In the genomic region with DNA sequence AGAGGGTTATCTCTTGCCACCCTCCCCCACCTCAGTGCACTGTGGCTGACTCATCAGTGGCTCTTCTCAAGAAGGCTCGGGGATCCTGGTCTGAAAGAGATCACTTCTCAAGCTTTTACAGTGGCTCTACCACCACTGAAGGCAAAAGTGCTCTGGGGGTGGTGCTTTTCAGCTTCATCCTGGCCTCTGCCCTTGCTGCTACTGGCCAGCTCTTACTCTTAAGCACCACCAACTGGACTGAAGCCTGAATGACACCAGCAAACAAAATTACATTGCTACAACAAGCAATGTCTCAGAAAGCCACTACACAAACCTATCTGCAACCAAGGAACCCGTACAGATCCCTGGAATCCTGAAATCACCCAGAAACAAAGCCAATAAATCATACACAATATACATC, we compare ENCODE assay signal across 21 cellular contexts.
DNase-seq lines count a peak whose midpoint lies in the region; ATAC-seq, FAIRE-seq and TF ChIP-seq lines count a peak whose summit lies in the region.
"Had no signal": no experiment of that assay in that cellular context is flagged by ENCODE, and none has a peak within 500 bp of the region (broad histone marks: within the 10 kb centered on the region; RNA-seq: fewer than 3 reads in every experiment).

No MANE protein-coding gene starts in this region.

- no peak overlapping the region for H3K4me3 Mint-ChIP-seq in activated naive CD4-positive, alpha-beta T cell treated with anti-CD3 and anti-CD28 coated beads, Interleukin-2, amount 10 ng/mL, durations not matched to agents 7 days and 5 days
- H3K4me3 Mint-ChIP-seq: activated CD4-positive, alpha-beta memory T cell treated with anti-CD3 and anti-CD28 coated beads for 36 hours; B cell; naive thymus-derived CD8-positive, alpha-beta T cell; stimulated activated naive CD8-positive, alpha-beta T cell treated with anti-CD3 and anti-CD28 coated beads, Interleukin-15, Interleukin-2, amounts not matched to agents 100 ng/mL and 50 ng/mL, for 24 hours had no signal

- no peak overlapping the region for H3K27ac ChIP-seq in WERI-Rb-1
- H3K27ac ChIP-seq in transverse colon: no peak overlapping the region
- no peak overlapping the region for H3K27ac ChIP-seq in kidney (ENCODE audit: low read depth in 2 of 2, low read length in 2 of 2)
- H3K27ac ChIP-seq: body of pancreas, gastrocnemius medialis had no signal

- no peak overlapping the region for H3K9ac ChIP-seq in kidney (ENCODE audit: low read length in 2 of 2)

- no peaks in the 10 kb centered on the region for H3K27me3 Mint-ChIP-seq in activated naive CD4-positive, alpha-beta T cell treated with anti-CD3 and anti-CD28 coated beads, Interleukin-2, amount 10 ng/mL, durations not matched to agents 7 days and 5 days
- H3K27me3 Mint-ChIP-seq: activated CD4-positive, alpha-beta memory T cell treated with anti-CD3 and anti-CD28 coated beads for 36 hours; B cell; naive thymus-derived CD8-positive, alpha-beta T cell; stimulated activated naive CD8-positive, alpha-beta T cell treated with anti-CD3 and anti-CD28 coated beads, Interleukin-15, Interleukin-2, amounts not matched to agents 100 ng/mL and 50 ng/mL, for 24 hours had no signal

- no peaks in the 10 kb centered on the region for H3K36me3 ChIP-seq in WERI-Rb-1
- H3K36me3 ChIP-seq in transverse colon: no peaks in the 10 kb centered on the region
- H3K36me3 ChIP-seq in kidney (ENCODE audit: control insufficient read depth in 1 of 2, insufficient read depth in 2 of 2, low read length in 2 of 2): no peaks in the 10 kb centered on the region
- H3K36me3 ChIP-seq: gastrocnemius medialis, MG63 had no signal

- CTCF ChIA-PET in activated naive CD4-positive, alpha-beta T cell treated with anti-CD3 and anti-CD28 coated beads, Interleukin-2, amount 10 ng/mL, durations not matched to agents 7 days and 5 days (lab: Charles Lee): no interaction called here

- no peak overlapping the region for H3K27ac Mint-ChIP-seq in activated naive CD4-positive, alpha-beta T cell treated with anti-CD3 and anti-CD28 coated beads, Interleukin-2, amount 10 ng/mL, durations not matched to agents 7 days and 5 days
- H3K27ac Mint-ChIP-seq: activated CD4-positive, alpha-beta memory T cell treated with anti-CD3 and anti-CD28 coated beads for 36 hours; B cell; naive thymus-derived CD8-positive, alpha-beta T cell; stimulated activated naive CD8-positive, alpha-beta T cell treated with anti-CD3 and anti-CD28 coated beads, Interleukin-15, Interleukin-2, amounts not matched to agents 100 ng/mL and 50 ng/mL, for 24 hours had no signal

- TF ChIP-seq CTCF in LNCAP (IDR thresholded peaks at IDR 0.05) (peak; percentile 31; the same call in 1 of the 2 replicates), WERI-Rb-1 (IDR thresholded peaks at IDR 0.05; ENCODE audit: low read depth, low read length) (peak; percentile 57), transverse colon (IDR thresholded peaks at IDR 0.05) (no peak), kidney (IDR thresholded peaks at IDR 0.05; ENCODE audit: borderline replicate concordance, extremely low read depth, insufficient read depth) (no peak)

- H3K4me1 ChIP-seq in transverse colon (no peaks in the 10 kb centered on the region), kidney (ENCODE audit: control insufficient read depth in 1 of 2, insufficient read depth in 1 of 2, low read depth in 1 of 2, low read length in 2 of 2) (no peaks in the 10 kb centered on the region)
- H3K4me1 ChIP-seq: body of pancreas, gastrocnemius medialis had no signal

- H3K9me3 Mint-ChIP-seq in activated naive CD4-positive, alpha-beta T cell treated with anti-CD3 and anti-CD28 coated beads, Interleukin-2, amount 10 ng/mL, durations not matched to agents 7 days and 5 days: peaks cover 3% of the 10 kb centered on the region
- H3K9me3 Mint-ChIP-seq: activated CD4-positive, alpha-beta memory T cell treated with anti-CD3 and anti-CD28 coated beads for 36 hours; stimulated activated naive CD8-positive, alpha-beta T cell treated with anti-CD3 and anti-CD28 coated beads, Interleukin-15, Interleukin-2, amounts not matched to agents 100 ng/mL and 50 ng/mL, for 24 hours had no signal

- no peak for FAIRE-seq in kidney (lab: Jason Lieb, UNC)
- FAIRE-seq: GM19239 had no signal

- H3K9me3 ChIP-seq in WERI-Rb-1 (ENCODE audit: severe bottlenecking) (no peaks in the 10 kb centered on the region), transverse colon (no peaks in the 10 kb centered on the region), kidney (ENCODE audit: control insufficient read depth in 1 of 2, low read length in 2 of 2) (no peaks in the 10 kb centered on the region)
- H3K9me3 ChIP-seq: body of pancreas, gastrocnemius medialis, MG63 had no signal

- intact Hi-C loops in transverse colon (cut with DNase I; ENCODE audit: low total_unique reads) (no loop called here), kidney (cut with DNase I) (no loop called here)

- no peak for TF ChIP-seq EP300 in transverse colon (IDR thresholded peaks at IDR 0.05; ENCODE audit: low read depth)

- H3K4me1 Mint-ChIP-seq in activated naive CD4-positive, alpha-beta T cell treated with anti-CD3 and anti-CD28 coated beads, Interleukin-2, amount 10 ng/mL, durations not matched to agents 7 days and 5 days: no peaks in the 10 kb centered on the region
- H3K4me1 Mint-ChIP-seq: B cell; naive thymus-derived CD8-positive, alpha-beta T cell had no signal

- H3K4me3 ChIP-seq in WERI-Rb-1 (ENCODE audit: low read depth, low read length): no peak overlapping the region
- no peak overlapping the region for H3K4me3 ChIP-seq in transverse colon
- H3K4me3 ChIP-seq in kidney (ENCODE audit: low read length in 2 of 2): no peak overlapping the region
- H3K4me3 ChIP-seq: body of pancreas, gastrocnemius medialis, MG63 had no signal

- in situ Hi-C loops in transverse colon (cut with MboI; ENCODE audit: low pct_ligation_motif_present in 1 of 4, low pct_unique_long_range_greater_than_20kb in 1 of 4, low sequenced_read_pairs in 3 of 4): no loop called here

- H3K27me3 ChIP-seq in WERI-Rb-1 (ENCODE audit: insufficient read depth, low read depth, severe bottlenecking): no peaks in the 10 kb centered on the region
- no peaks in the 10 kb centered on the region for H3K27me3 ChIP-seq in transverse colon
- H3K27me3 ChIP-seq: body of pancreas, gastrocnemius medialis, MG63 had no signal

- ATAC-seq in GM18870 (IDR thresholded peaks at IDR 0.05; ENCODE audit: unreplicated experiment): no peak
- ATAC-seq: body of pancreas; gastrocnemius medialis; left colon; naive thymus-derived CD8-positive, alpha-beta T cell; sciatic nerve had no signal

- peak; percentile 48 for DNase-seq in DMS53 (lab: John Stamatoyannopoulos, UW)
- peak; percentile 18 for DNase-seq in WERI-Rb-1
- peak; percentile 1 for DNase-seq in iris pigment epithelial cell (ENCODE audit: low read depth)
- DNase-seq in transverse colon: no peak
- DNase-seq in activated naive CD4-positive, alpha-beta T cell treated with anti-CD3 and anti-CD28 coated beads, Interleukin-2, amount 10 ng/mL, durations not matched to agents 7 days and 5 days: no peak
- DNase-seq in kidney: no peak
- DNase-seq: activated CD4-positive, alpha-beta memory T cell treated with anti-CD3 and anti-CD28 coated beads for 36 hours; body of pancreas; effector CD8-positive, alpha-beta T cell; gastrocnemius medialis; left colon; MG63; naive thymus-derived CD8-positive, alpha-beta T cell; NCI-H226; RPMI8226 had no signal

- 43 to 58% methylated on average over 1 to 2 of the region's 2 CpGs for WGBS in transverse colon (ENCODE audit: low coverage in 1 of 2), 2 donors

- no peaks in the 10 kb centered on the region for H3K36me3 Mint-ChIP-seq in activated naive CD4-positive, alpha-beta T cell treated with anti-CD3 and anti-CD28 coated beads, Interleukin-2, amount 10 ng/mL, durations not matched to agents 7 days and 5 days
- H3K36me3 Mint-ChIP-seq: activated CD4-positive, alpha-beta memory T cell treated with anti-CD3 and anti-CD28 coated beads for 36 hours; naive thymus-derived CD8-positive, alpha-beta T cell had no signal

- TF ChIP-seq POLR2A in transverse colon (IDR thresholded peaks at IDR 0.05): no peak

Comparison
In these comparisons a context has a peak if more than half of its experiments do, and no peak if none do; other contexts are left out.
1. DNase-seq: peak in DMS53 (single experiment), WERI-Rb-1 (single experiment) and iris pigment epithelial cell (single experiment); none in transverse colon (single experiment), activated naive CD4-positive, alpha-beta T cell treated with anti-CD3 and anti-CD28 coated beads, Interleukin-2, amount 10 ng/mL, durations not matched to agents 7 days and 5 days (single experiment) and kidney (single experiment).
2. CTCF ChIP-seq: peak in LNCAP (single experiment) and WERI-Rb-1 (single experiment); none in transverse colon (0 of 5) and kidney (single experiment).